23 cellular contexts compared by ENCODE assay signal in the genomic region with DNA sequence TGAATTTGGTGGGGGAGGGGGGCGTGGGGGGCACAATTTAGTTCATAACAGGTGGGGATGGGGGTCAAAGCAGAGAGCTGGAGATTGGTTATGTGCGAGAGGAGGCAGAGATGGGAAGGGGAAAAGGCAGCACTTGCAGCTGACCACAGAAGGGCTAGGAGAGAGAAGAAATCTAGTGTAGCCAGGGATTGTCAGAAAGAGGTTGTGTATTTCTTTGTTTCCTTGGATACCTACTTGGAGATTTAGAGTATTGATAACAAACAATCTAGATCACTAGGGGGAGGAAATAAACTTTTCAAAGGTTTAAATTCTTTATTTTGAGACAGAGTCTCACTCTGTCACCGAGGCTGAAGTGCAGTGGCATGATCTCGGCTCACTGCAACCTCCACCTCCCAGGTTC. TPM values are rescaled to one million over a fixed set of nuclear protein-coding genes. Genes with fewer than 3 reads are reported as not detected.
DNase-seq lines count a peak whose midpoint lies in the region; ATAC-seq and TF ChIP-seq lines count a peak whose summit lies in the region.
"Had no signal": no experiment of that assay in that cellular context is flagged by ENCODE, and none has a peak within 500 bp of the region (broad histone marks: within the 10 kb centered on the region; RNA-seq: fewer than 3 reads in every experiment).

No MANE protein-coding gene starts in this region.

- peak overlapping the region in 4 of 7 donors; percentile 10 to 48 (median 44) for H3K27ac Mint-ChIP-seq in CD4-positive, alpha-beta memory T cell
- peak overlapping the region; percentile 22 for H3K27ac Mint-ChIP-seq in nephron progenitor cell
- H3K27ac Mint-ChIP-seq: HFFc6 had no signal

- no peaks in the 10 kb centered on the region for H3K27me3 Mint-ChIP-seq in CD4-positive, alpha-beta memory T cell
- peaks cover 10% of the 10 kb centered on the region for H3K27me3 Mint-ChIP-seq in nephron progenitor cell (ENCODE audit: low read depth, poor library complexity)

- peaks cover 0 to 5% (median 4%) of the 10 kb centered on the region in 4 donors for H3K4me1 Mint-ChIP-seq in CD4-positive, alpha-beta memory T cell
- no peaks in the 10 kb centered on the region for H3K4me1 Mint-ChIP-seq in nephron progenitor cell

- H3K4me3 ChIP-seq in CD4-positive, alpha-beta memory T cell (ENCODE audit: low read length in 2 of 2), result no peak overlapping the region
- H3K4me3 ChIP-seq: HAP-1 had no signal

- intact Hi-C loops in CD4-positive, alpha-beta memory T cell (cut with micrococcal nuclease), result no loop called here

- DNase-seq in CD4-positive, alpha-beta memory T cell, result peak in 1 of 5 donors; percentile 6
- DNase-seq in OCI-M1 (lab: John Stamatoyannopoulos, UW), result peak; percentile 20
- peak; percentile 3 for DNase-seq in glomerular visceral epithelial cell (ENCODE audit: extremely low spot score)
- DNase-seq in nephron progenitor cell, result no peak
- no peak for DNase-seq in iPS-NIHi11 (ENCODE audit: low spot score)
- no peak for DNase-seq in activated CD8-positive, alpha-beta memory T cell treated with anti-CD3 and anti-CD28 coated beads, Interleukin-2, amount 50 U/mL, for 48 hours
- DNase-seq: Calu3, DMS153, DND-41, GOT3, HFFc6, KG1, MM.1S, NCI-H1694 treated with DMSO at 0.1 percent for 48 hours, NCI-H2081, NCI-H2227 treated with DMSO at 0.1 percent for 48 hours, NCI-H526 treated with DMSO at 0.1 percent for 48 hours, SHP77 had no signal

- H3K9me3 Mint-ChIP-seq in CD4-positive, alpha-beta memory T cell, result no peaks in the 10 kb centered on the region
- H3K9me3 Mint-ChIP-seq in nephron progenitor cell, result peaks cover 8% of the 10 kb centered on the region
- H3K9me3 Mint-ChIP-seq: HFFc6 had no signal

- CTCF ChIA-PET in CD4-positive, alpha-beta memory T cell (lab: Charles Lee; ENCODE audit: partially characterized antibody), result no interaction called here

- H3K36me3 ChIP-seq in CD4-positive, alpha-beta memory T cell (ENCODE audit: insufficient read depth, low read length), result no peaks in the 10 kb centered on the region
- H3K36me3 ChIP-seq: HAP-1 had no signal

- ATAC-seq in GM19328 (IDR thresholded peaks at IDR 0.05; ENCODE audit: unreplicated experiment), result no peak
- ATAC-seq: Panc1 had no signal

- no peaks in the 10 kb centered on the region for H3K9me3 ChIP-seq in CD4-positive, alpha-beta memory T cell (ENCODE audit: control insufficient read depth in 1 of 2, low read length in 2 of 2)
- H3K9me3 ChIP-seq: HAP-1 had no signal

- H3K4me3 Mint-ChIP-seq in CD4-positive, alpha-beta memory T cell, result no peak overlapping the region
- no peak overlapping the region for H3K4me3 Mint-ChIP-seq in nephron progenitor cell
- H3K4me3 Mint-ChIP-seq: CD14-positive monocyte, HFFc6 had no signal

- no peaks in the 10 kb centered on the region for H3K4me1 ChIP-seq in CD4-positive, alpha-beta memory T cell (ENCODE audit: insufficient read depth, low read length)

- no peaks in the 10 kb centered on the region for H3K36me3 Mint-ChIP-seq in CD4-positive, alpha-beta memory T cell
- peaks cover 5% of the 10 kb centered on the region for H3K36me3 Mint-ChIP-seq in nephron progenitor cell (ENCODE audit: low read depth)

- POLR2A ChIA-PET in CD4-positive, alpha-beta memory T cell (lab: Charles Lee; ENCODE audit: partially characterized antibody), result no interaction called here

- H3K27me3 ChIP-seq in CD4-positive, alpha-beta memory T cell (ENCODE audit: insufficient read depth, low read length), result no peaks in the 10 kb centered on the region

- no peak for TF ChIP-seq CTCF in nephron progenitor cell (IDR thresholded peaks at IDR 0.05)

- H3K27ac ChIP-seq in CD4-positive, alpha-beta memory T cell (ENCODE audit: low read depth, low read length), result no peak overlapping the region
- H3K27ac ChIP-seq: RWPE1 had no signal

RNA-seq across cellular contexts. Expression of gene YPEL2, which starts 47.1 kb away (rescaled TPM):
- 10 to 100 TPM; 42.2 to 42.4 TPM for total RNA-seq in CD4-positive, alpha-beta memory T cell
- 10 to 100 TPM in 1 of 2 donors, 1 to 10 TPM in 1; 9.9 to 20.3 TPM for polyA plus RNA-seq in CD4-positive, alpha-beta memory T cell

Comparison
In these comparisons a context has a peak if more than half of its experiments do, and no peak if none do; other contexts are left out.
1. DNase-seq: peak in OCI-M1 (single experiment) and glomerular visceral epithelial cell (single experiment); none in nephron progenitor cell (single experiment), iPS-NIHi11 (single experiment) and activated CD8-positive, alpha-beta memory T cell treated with anti-CD3 and anti-CD28 coated beads, Interleukin-2, amount 50 U/mL, for 48 hours (single experiment).